ENCODE assay signal across 19 cellular contexts in genomic region chr19:11540642-11541041, GRCh38. TPM values are rescaled to one million over a fixed set of nuclear protein-coding genes. Genes with fewer than 3 reads are reported as not detected.
A peak's percentile ranks its signal among the peaks of the same experiment; 100 is the strongest.
DNase-seq lines count a peak whose midpoint lies in the region; ATAC-seq and TF ChIP-seq lines count a peak whose summit lies in the region.
"Had no signal": no experiment of that assay in that cellular context is flagged by ENCODE, and none has a peak within 500 bp of the region (broad histone marks: within the 10 kb centered on the region; RNA-seq: fewer than 3 reads in every experiment).

No MANE protein-coding gene starts in this region.

- H2BK20ac ChIP-seq in IMR-90 (ENCODE audit: low read depth, low read length), result peak overlapping the region; percentile 1; the same call in 1 of the 2 replicates

- BruUV-seq in IMR-90 (replicated peaks; lab: Mats Ljungman, UMichigan), result no TSS peak

- TF ChIP-seq CTCF in IMR-90 (conservative IDR thresholded peaks at IDR 0.05; ENCODE audit: low read depth, low read length), result no peak
- TF ChIP-seq CTCF in gastroesophageal sphincter (IDR thresholded peaks at IDR 0.05), result no peak
- TF ChIP-seq CTCF in prostate gland (IDR thresholded peaks at IDR 0.05), result no peak

- no peak overlapping the region for H3K27ac Mint-ChIP-seq in CD8-positive, alpha-beta memory T cell
- H3K27ac Mint-ChIP-seq: CD4-positive, alpha-beta memory T cell had no signal

- H4K20me1 ChIP-seq in IMR-90 (ENCODE audit: insufficient read depth, low read length), result no peaks in the 10 kb centered on the region

- H3K9me3 ChIP-seq in IMR-90 (ENCODE audit: control insufficient read depth, insufficient read depth, low read length) (no peaks in the 10 kb centered on the region), gastroesophageal sphincter (no peaks in the 10 kb centered on the region), prostate gland (no peaks in the 10 kb centered on the region)
- H3K9me3 ChIP-seq in CD8-positive, alpha-beta memory T cell (ENCODE audit: low read length), result no peaks in the 10 kb centered on the region
- H3K9me3 ChIP-seq: adrenal gland, upper lobe of left lung had no signal

- TF ChIP-seq EP300 in gastroesophageal sphincter (IDR thresholded peaks at IDR 0.05), result no peak

- peak overlapping the region; percentile 96 for H4K91ac ChIP-seq in IMR-90 (ENCODE audit: insufficient read depth, low read depth, low read length)

- peak overlapping the region; percentile 87 for H3K56ac ChIP-seq in IMR-90 (ENCODE audit: extremely low read depth, insufficient read depth, low read length)

- no peak overlapping the region for H3K4me3 Mint-ChIP-seq in CD8-positive, alpha-beta memory T cell
- H3K4me3 Mint-ChIP-seq: CD4-positive, alpha-beta memory T cell had no signal

- in situ Hi-C loops in IMR-90 (cut with MboI; ENCODE audit: low sequenced_read_pairs), result no loop called here

- peak overlapping the region; percentile 99 for H2AK5ac ChIP-seq in IMR-90 (ENCODE audit: low read depth, low read length)

- TF ChIP-seq RAD21 in IMR-90 (IDR thresholded peaks at IDR 0.05; ENCODE audit: low read length), result no peak

- H2BK120ac ChIP-seq in IMR-90 (ENCODE audit: low read depth, low read length), result peak overlapping the region; percentile 59

- H3K4me1 ChIP-seq in IMR-90 (ENCODE audit: control insufficient read depth, insufficient read depth, low read length) (peaks cover 17% of the 10 kb centered on the region), gastroesophageal sphincter (peaks cover 0 to 90% (median 3%) of the 10 kb centered on the region in 3 donors), prostate gland (replicated peaks) (no peaks in the 10 kb centered on the region)
- H3K4me1 ChIP-seq in CD8-positive, alpha-beta memory T cell (ENCODE audit: insufficient read depth, low read length), result peaks cover 11% of the 10 kb centered on the region

- H3K36me3 Mint-ChIP-seq in CD8-positive, alpha-beta memory T cell, result no peaks in the 10 kb centered on the region
- H3K36me3 Mint-ChIP-seq: CD4-positive, alpha-beta memory T cell had no signal

- ATAC-seq in IMR-90 (ENCODE audit: low read depth) (no peak), gastroesophageal sphincter (no peak), GM19324 (IDR thresholded peaks at IDR 0.05; ENCODE audit: low FRiP score, unreplicated experiment) (no peak), GM19328 (IDR thresholded peaks at IDR 0.05; ENCODE audit: unreplicated experiment) (no peak)
- ATAC-seq: left lobe of liver had no signal

- peaks cover 20 to 25% of the 10 kb centered on the region in 2 donors for H3K27me3 Mint-ChIP-seq in CD8-positive, alpha-beta memory T cell

- peak overlapping the region; percentile 91 for H2AFZ ChIP-seq in IMR-90 (replicated peaks; ENCODE audit: low read length, poor library complexity)

- H3K14ac ChIP-seq in IMR-90 (replicated peaks; ENCODE audit: low read depth, low read length), result peak overlapping the region; percentile 66

- CTCF ChIA-PET in IMR-90 (lab: Yijun Ruan, JAX), result no interaction called here
- CTCF ChIA-PET in CD8-positive, alpha-beta memory T cell (lab: Charles Lee), result no interaction called here

- peak overlapping the region; percentile 94 for H4K5ac ChIP-seq in IMR-90 (ENCODE audit: low read depth, low read length)

- peaks cover 7 to 27% of the 10 kb centered on the region in 2 experiments for H3K79me1 ChIP-seq in IMR-90 (ENCODE audit: low read depth in 1 of 2, low read length in 2 of 2)

- peaks cover 6 to 9% (median 7%) of the 10 kb centered on the region in 3 donors for H3K4me1 Mint-ChIP-seq in CD8-positive, alpha-beta memory T cell

- DNase-seq in A172 (ENCODE audit: low spot score) (peak; percentile 31), IMR-90 (no peak), prostate gland (ENCODE audit: low spot score) (no peak), cortex of kidney (lab: John Stamatoyannopoulos, UW) (no peak)
- no peak for DNase-seq in CD8-positive, alpha-beta memory T cell
- DNase-seq: activated CD4-positive, alpha-beta T cell treated with anti-CD3 and anti-CD28 coated beads for 4 hours; activated effector memory CD4-positive, alpha-beta T cell treated with anti-CD3 and anti-CD28 coated beads, Interleukin-2, amount 50 U/mL, for 16 hours; adrenal gland; CD4-positive, alpha-beta memory T cell; cerebellar nuclear complex; NCI-H187 treated with DMSO at 0.1 percent for 48 hours; NCI-H510A treated with DMSO at 0.1 percent for 48 hours; T-helper 9 cell had no signal

- H3K9me1 ChIP-seq in IMR-90 (ENCODE audit: insufficient read depth, low read length), result peaks cover 14% of the 10 kb centered on the region

- POLR2A ChIA-PET in IMR-90 (lab: Charles Lee; ENCODE audit: unreplicated experiment), result no interaction called here
- POLR2A ChIA-PET in CD8-positive, alpha-beta memory T cell (lab: Charles Lee), result no interaction called here

- peaks cover 9% of the 10 kb centered on the region for H3K36me3 ChIP-seq in IMR-90 (ENCODE audit: control insufficient read depth, insufficient read depth, low read length)
- peaks cover 0 to 38% of the 10 kb centered on the region in 2 donors for H3K36me3 ChIP-seq in gastroesophageal sphincter
- H3K36me3 ChIP-seq in prostate gland, result no peaks in the 10 kb centered on the region
- no peaks in the 10 kb centered on the region for H3K36me3 ChIP-seq in CD8-positive, alpha-beta memory T cell (ENCODE audit: insufficient read depth, low read length)
- H3K36me3 ChIP-seq: adrenal gland, upper lobe of left lung had no signal

- H3K4me3 ChIP-seq in IMR-90 (ENCODE audit: insufficient read depth, low read depth, low read length), result no peak overlapping the region
- peak overlapping the region; percentile 65 to 68 for H3K4me3 ChIP-seq in gastroesophageal sphincter
- H3K4me3 ChIP-seq in prostate gland, result peak overlapping the region; percentile 14 to 21
- H3K4me3 ChIP-seq in CD8-positive, alpha-beta memory T cell (ENCODE audit: low read length), result no peak overlapping the region

- H4K8ac ChIP-seq in IMR-90 (ENCODE audit: low read depth in 2 of 2, low read length in 2 of 2), result peak overlapping the region; percentile 86 to 99

- peak overlapping the region; percentile 91 for H3K9ac ChIP-seq in IMR-90 (ENCODE audit: low read depth, low read length)

- peak overlapping the region; percentile 44; the same call in 1 of the 2 replicates for H3K23ac ChIP-seq in IMR-90 (ENCODE audit: low read depth, low read length)

- TF ChIP-seq POLR2A in IMR-90 (IDR thresholded peaks at IDR 0.05; ENCODE audit: low read depth, low read length), result no peak
- TF ChIP-seq POLR2A in gastroesophageal sphincter (IDR thresholded peaks at IDR 0.05), result no peak
- TF ChIP-seq POLR2A in prostate gland (IDR thresholded peaks at IDR 0.05), result no peak

- dilution Hi-C loops in IMR-90 (cut with HindIII; ENCODE audit: low sequenced_read_pairs, unreplicated experiment), result no loop called here

- WGBS in IMR-90 (ENCODE audit: extremely low coverage in 2 of 2, insufficient read length in 1 of 2), 2 experiments, result no CpG with 5 or more reads among the region's 5 CpGs
- WGBS in gastroesophageal sphincter (ENCODE audit: low coverage in 1 of 2), 2 donors, result no CpG with 5 or more reads among the region's 5 CpGs
- WGBS in prostate gland, result 46% methylated on average over 5 of the region's 5 CpGs

- peak overlapping the region; percentile 94 for H3K4ac ChIP-seq in IMR-90 (ENCODE audit: low read depth, low read length)

- H3K27me3 ChIP-seq in IMR-90 (ENCODE audit: control insufficient read depth, insufficient read depth, low read length) (no peaks in the 10 kb centered on the region), gastroesophageal sphincter (peaks cover 8% of the 10 kb centered on the region), prostate gland (replicated peaks; ENCODE audit: insufficient read depth) (peaks cover 3% of the 10 kb centered on the region)
- peaks cover 5% of the 10 kb centered on the region for H3K27me3 ChIP-seq in CD8-positive, alpha-beta memory T cell (ENCODE audit: insufficient read depth, low read length, poor library complexity, severe bottlenecking)

- H3K9me3 Mint-ChIP-seq in CD8-positive, alpha-beta memory T cell, result no peaks in the 10 kb centered on the region

- H2BK15ac ChIP-seq in IMR-90 (ENCODE audit: low read depth, low read length), result peak overlapping the region; percentile 95; the same call in 2 of the 3 replicates

- peak overlapping the region; percentile 87 for H3K4me2 ChIP-seq in IMR-90 (ENCODE audit: low read depth, low read length)

- peak overlapping the region; percentile 85 for H2BK5ac ChIP-seq in IMR-90 (ENCODE audit: low read depth, low read length, poor library complexity, severe bottlenecking)

- H2AK9ac ChIP-seq in IMR-90 (replicated peaks; ENCODE audit: low read depth, low read length, poor library complexity), result peak overlapping the region; percentile 95

- H3K27ac ChIP-seq in IMR-90 (ENCODE audit: insufficient read depth, low read length) (peak overlapping the region; percentile 91), gastroesophageal sphincter (peak overlapping the region; percentile 94 to 98 (median 96)), prostate gland (peak overlapping the region; percentile 71 to 78)
- H3K27ac ChIP-seq in CD8-positive, alpha-beta memory T cell (ENCODE audit: low read depth, low read length), result no peak overlapping the region

- intact Hi-C loops in IMR-90 (cut with micrococcal nuclease) (no loop called here), prostate gland (cut with DNase I) (no loop called here)

- H3K18ac ChIP-seq in IMR-90 (ENCODE audit: low read depth, low read length), result peak overlapping the region; percentile 62; the same call in 1 of the 2 replicates

RNA-seq across cellular contexts. Expression of gene CNN1, which starts 2.0 kb away (rescaled TPM):
- 0.78 and 1.9 TPM in 2 replicates for total RNA-seq in A172 (2014; rRNA removed; shearing (Covaris generic))
- 102 TPM in 2 replicates for total RNA-seq in IMR-90 (2012; rRNA removed)
- polyA plus RNA-seq in IMR-90 (2012; rRNA removed), result 196 and 207 TPM in 2 replicates
- 132 and 257 TPM in 2 replicates for polyA plus RNA-seq in IMR-90 (2012; cell fraction: cytosol; rRNA removed)
- 103 and 118 TPM in 2 replicates for polyA plus RNA-seq in IMR-90 (2012; cell fraction: nucleus; rRNA removed; ENCODE audit: low replicate concordance)
- 1,000 to 10,000 TPM; 2,283 to 3,774 (median 3,072) TPM for total RNA-seq in gastroesophageal sphincter
- total RNA-seq in prostate gland, result 100 to 1,000 TPM; 426 to 525 TPM
- total RNA-seq in CD8-positive, alpha-beta memory T cell, result not detected
- polyA plus RNA-seq in CD8-positive, alpha-beta memory T cell, result not detected
- total RNA-seq: CD4-positive, alpha-beta memory T cell; SK-MEL-5 had no signal
- polyA plus RNA-seq: CD4-positive, alpha-beta memory T cell had no signal

RNA-seq across cellular contexts. Expression of gene ECSIT, which starts 11.7 kb away (rescaled TPM):
- 44.0 and 54.0 TPM in 2 replicates for total RNA-seq in A172 (2014; rRNA removed; shearing (Covaris generic))
- 31.9 and 42.3 TPM in 2 replicates for total RNA-seq in IMR-90 (2012; rRNA removed)
- polyA plus RNA-seq in IMR-90 (2012; rRNA removed), result 30.5 and 31.4 TPM in 2 replicates
- 39.6 and 41.7 TPM in 2 replicates for polyA plus RNA-seq in IMR-90 (2012; cell fraction: cytosol; rRNA removed)
- 52.4 and 89.1 TPM in 2 replicates for polyA plus RNA-seq in IMR-90 (2012; cell fraction: nucleus; rRNA removed; ENCODE audit: low replicate concordance)
- 10 to 100 TPM; 50.1 to 88.3 (median 65.2) TPM for total RNA-seq in gastroesophageal sphincter
- total RNA-seq in prostate gland, result 10 to 100 TPM; 93.0 to 94.7 TPM
- total RNA-seq in CD8-positive, alpha-beta memory T cell, result 10 to 100 TPM; 59.6 to 61.0 TPM
- 31.4 TPM for polyA plus RNA-seq in CD8-positive, alpha-beta memory T cell

RNA-seq across cellular contexts. Expression of gene ELOF1, which starts 18.4 kb away (rescaled TPM):
- total RNA-seq in A172 (2014; rRNA removed; shearing (Covaris generic)), result 66.7 and 69.2 TPM in 2 replicates
- total RNA-seq in IMR-90 (2012; rRNA removed) (62.4 and 121 TPM in 2 replicates), gastroesophageal sphincter (10 to 100 TPM; 19.1 to 49.4 (median 32.0) TPM), prostate gland (10 to 100 TPM; 47.8 to 57.5 TPM)
- 96.0 and 96.8 TPM in 2 replicates for polyA plus RNA-seq in IMR-90 (2012; rRNA removed)
- polyA plus RNA-seq in IMR-90 (2012; cell fraction: cytosol; rRNA removed), result 89.4 and 136 TPM in 2 replicates
- 57.0 and 72.5 TPM in 2 replicates for polyA plus RNA-seq in IMR-90 (2012; cell fraction: nucleus; rRNA removed; ENCODE audit: low replicate concordance)
- 10 to 100 TPM; 61.7 to 62.7 TPM for total RNA-seq in CD8-positive, alpha-beta memory T cell
- polyA plus RNA-seq in CD8-positive, alpha-beta memory T cell, result 91.7 TPM

RNA-seq across cellular contexts. Expression of gene ZNF653, which starts 35.0 kb away (rescaled TPM):
- total RNA-seq in A172 (2014; rRNA removed; shearing (Covaris generic)), result 5.2 and 21.2 TPM in 2 replicates
- total RNA-seq in IMR-90 (2012; rRNA removed) (3.9 and 4.4 TPM in 2 replicates), gastroesophageal sphincter (10 to 100 TPM in 2 of 4 donors, 1 to 10 TPM in 2; 5.1 to 20.4 (median 10.6) TPM), prostate gland (10 to 100 TPM; 11.2 to 25.8 TPM)
- 9.0 and 10.3 TPM in 2 replicates for polyA plus RNA-seq in IMR-90 (2012; rRNA removed)
- polyA plus RNA-seq in IMR-90 (2012; cell fraction: cytosol; rRNA removed), result 7.2 and 9.3 TPM in 2 replicates
- 26.5 and 30.3 TPM in 2 replicates for polyA plus RNA-seq in IMR-90 (2012; cell fraction: nucleus; rRNA removed; ENCODE audit: low replicate concordance)
- total RNA-seq in CD8-positive, alpha-beta memory T cell, result 10 to 100 TPM; 12.6 to 13.3 TPM
- 5.1 TPM for polyA plus RNA-seq in CD8-positive, alpha-beta memory T cell

RNA-seq across cellular contexts. Expression of gene ACP5, which starts 36.8 kb away (rescaled TPM):
- 15.5 and 24.8 TPM in 2 replicates for total RNA-seq in A172 (2014; rRNA removed; shearing (Covaris generic))
- total RNA-seq in IMR-90 (2012; rRNA removed), result 0.28 and 0.54 TPM in 2 replicates
- polyA plus RNA-seq in IMR-90 (2012; rRNA removed), result 0.76 and 1.2 TPM in 2 replicates
- polyA plus RNA-seq in IMR-90 (2012; cell fraction: cytosol; rRNA removed), result 0.73 and 1.9 TPM in 2 replicates
- 0.78 and 1.0 TPM in 2 replicates for polyA plus RNA-seq in IMR-90 (2012; cell fraction: nucleus; rRNA removed; ENCODE audit: low replicate concordance)
- 10 to 100 TPM in 2 of 4 donors, 1 to 10 TPM in 2; 4.4 to 12.0 (median 9.8) TPM for total RNA-seq in gastroesophageal sphincter
- total RNA-seq in prostate gland, result 10 to 100 TPM; 23.3 to 59.3 TPM
- 1 to 10 TPM; 5.7 TPM for total RNA-seq in CD8-positive, alpha-beta memory T cell
- polyA plus RNA-seq in CD8-positive, alpha-beta memory T cell, result 11.8 TPM

Comparison
In these comparisons a context has a peak if more than half of its experiments do, and no peak if none do; other contexts are left out.
1. H3K4me3 ChIP-seq: peak in gastroesophageal sphincter (2 of 2) and prostate gland (2 of 2); none in IMR-90 (single experiment) and CD8-positive, alpha-beta memory T cell (single experiment).
2. RNA of gene CNN1, which starts 2.0 kb away (total RNA-seq): 2,283 to 3,774 TPM in gastroesophageal sphincter, 426 to 525 TPM in prostate gland and 102 TPM in IMR-90; 0.78 to 1.9 TPM in A172 and not detected in CD8-positive, alpha-beta memory T cell; every median in the first group is over 10 times any median in the second.